8 cellular contexts compared by ENCODE assay signal in the genomic region with DNA sequence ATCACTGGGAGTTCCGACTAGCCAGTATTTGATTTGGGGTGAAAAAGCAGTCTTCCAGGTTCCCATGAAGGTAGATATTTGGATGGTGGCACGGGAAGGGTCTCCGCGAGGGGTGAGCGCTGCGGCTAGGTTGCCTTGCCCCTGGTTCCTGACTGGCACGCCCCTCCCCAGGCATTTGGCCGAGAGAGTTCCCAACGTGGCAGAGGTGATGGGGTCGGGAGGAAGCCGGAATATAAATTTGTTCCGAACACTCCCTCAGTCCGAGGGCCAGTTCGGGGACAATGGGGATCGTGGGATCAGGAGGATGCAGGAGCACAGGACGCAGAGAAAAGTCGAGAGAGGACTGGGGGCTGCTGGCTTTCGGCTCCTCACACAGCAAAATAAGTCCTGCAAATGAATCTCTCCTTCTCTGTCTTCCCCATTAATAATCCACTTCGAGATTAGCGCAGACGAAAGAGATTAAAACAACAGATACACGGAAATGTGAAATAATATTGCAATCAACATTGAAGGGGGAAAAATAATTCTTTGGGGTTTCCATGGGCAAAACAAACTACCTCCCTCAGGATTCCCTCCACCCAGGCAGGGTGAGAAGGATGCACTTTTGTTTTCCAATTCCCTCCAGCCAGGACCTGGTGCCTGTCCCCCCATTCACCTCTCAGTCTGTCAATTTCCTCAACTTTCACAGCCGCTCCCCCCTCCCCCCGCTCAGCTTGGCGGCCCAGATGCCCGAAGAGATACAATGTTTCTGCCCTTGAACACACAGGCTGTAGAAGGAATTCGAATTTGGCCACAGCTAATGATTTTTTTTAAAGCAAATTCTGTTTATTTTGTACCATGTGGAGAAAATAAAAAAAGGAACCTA. TPM values are rescaled to one million over a fixed set of nuclear protein-coding genes. Genes with fewer than 3 reads are reported as not detected.
DNase-seq lines count a peak whose midpoint lies in the region; ATAC-seq and TF ChIP-seq lines count a peak whose summit lies in the region.

No MANE protein-coding gene starts in this region.

- intact Hi-C loops in MCF 10A (cut with micrococcal nuclease) (no loop called here), lower lobe of right lung (cut with DNase I) (no loop called here), tibial artery (cut with DNase I; ENCODE audit: low total_unique reads) (loop anchor here (10.0 kb wide), 1 partner anchor 502 kb away; no protein-coding TSS in a partner anchor)

- H3K36me3 Mint-ChIP-seq in activated naive CD4-positive, alpha-beta T cell treated with anti-CD3 and anti-CD28 coated beads, Interleukin-2, amount 50 U/mL, for 24 hours = no peaks in the 10 kb centered on the region
- H3K36me3 Mint-ChIP-seq in MCF 10A (ENCODE audit: insufficient read depth, unreplicated experiment) = no peaks in the 10 kb centered on the region

- H3K4me3 ChIP-seq in lower lobe of right lung (peak overlapping the region; percentile 70), tibial artery (peak overlapping the region; percentile 71 to 73)

- H3K4me1 Mint-ChIP-seq in activated naive CD4-positive, alpha-beta T cell treated with anti-CD3 and anti-CD28 coated beads, Interleukin-2, amount 50 U/mL, for 24 hours = peaks cover 21% of the 10 kb centered on the region
- H3K4me1 Mint-ChIP-seq in MCF 10A (ENCODE audit: insufficient read depth, unreplicated experiment) = peaks cover 6% of the 10 kb centered on the region

- H3K4me1 ChIP-seq in lower lobe of right lung (peaks cover 11% of the 10 kb centered on the region), tibial artery (peaks cover 0 to 49% (median 8%) of the 10 kb centered on the region in 4 donors)

- peak in 1 of 2 donors; percentile 21 for ATAC-seq in lower lobe of right lung

- peak overlapping the region; percentile 77 for H3K4me3 Mint-ChIP-seq in activated naive CD4-positive, alpha-beta T cell treated with anti-CD3 and anti-CD28 coated beads, Interleukin-2, amount 50 U/mL, for 24 hours
- peak overlapping the region; percentile 56 for H3K4me3 Mint-ChIP-seq in MCF 10A (ENCODE audit: unreplicated experiment)

- TF ChIP-seq CTCF in MCF 10A (IDR thresholded peaks at IDR 0.05; ENCODE audit: unreplicated experiment) (no peak), lower lobe of right lung (IDR thresholded peaks at IDR 0.05) (no peak), tibial artery (IDR thresholded peaks at IDR 0.05) (no peak), GM20000 (IDR thresholded peaks at IDR 0.05; ENCODE audit: extremely low read depth, missing control alignments) (no peak)

- no peaks in the 10 kb centered on the region for H3K36me3 ChIP-seq in lower lobe of right lung
- H3K36me3 ChIP-seq in tibial artery = no peaks in the 10 kb centered on the region

- peaks cover 21% of the 10 kb centered on the region for H3K27me3 ChIP-seq in lower lobe of right lung (ENCODE audit: low read depth)
- H3K27me3 ChIP-seq in tibial artery = no peaks in the 10 kb centered on the region

- DNase-seq in activated naive CD4-positive, alpha-beta T cell treated with Interleukin-2 at 50 U/mL for 16 hours = no peak
- no peak for DNase-seq in MCF 10A (ENCODE audit: unreplicated experiment)
- DNase-seq in lower lobe of right lung = peak; percentile 66
- peak; percentile 60 to 77 for DNase-seq in tibial artery
- DNase-seq in occipital lobe (lab: John Stamatoyannopoulos, UW) = no peak
- DNase-seq in GM20000 (ENCODE audit: low spot score) = no peak
- DNase-seq in NCI-H187 treated with DMSO at 0.1 percent for 48 hours (lab: John Stamatoyannopoulos, UW) = no peak

- no peaks in the 10 kb centered on the region for H3K9me3 Mint-ChIP-seq in activated naive CD4-positive, alpha-beta T cell treated with anti-CD3 and anti-CD28 coated beads, Interleukin-2, amount 50 U/mL, for 24 hours
- no peaks in the 10 kb centered on the region for H3K9me3 Mint-ChIP-seq in MCF 10A (ENCODE audit: unreplicated experiment)

- H3K27me3 Mint-ChIP-seq in activated naive CD4-positive, alpha-beta T cell treated with anti-CD3 and anti-CD28 coated beads, Interleukin-2, amount 50 U/mL, for 24 hours = peaks cover 45% of the 10 kb centered on the region
- no peaks in the 10 kb centered on the region for H3K27me3 Mint-ChIP-seq in MCF 10A (ENCODE audit: insufficient read depth, unreplicated experiment)

- H3K9me3 ChIP-seq in lower lobe of right lung (no peaks in the 10 kb centered on the region), tibial artery (no peaks in the 10 kb centered on the region)

- H3K27ac Mint-ChIP-seq in activated naive CD4-positive, alpha-beta T cell treated with anti-CD3 and anti-CD28 coated beads, Interleukin-2, amount 50 U/mL, for 24 hours = no peak overlapping the region
- no peak overlapping the region for H3K27ac Mint-ChIP-seq in MCF 10A (ENCODE audit: low read depth, unreplicated experiment)

- no TSS peak for BruUV-seq in MCF 10A (replicated peaks; lab: Mats Ljungman, UMichigan)

- POLR2A ChIA-PET in MCF 10A (lab: Yijun Ruan, JAX) = interaction anchor here (1.2 kb wide), 1 partner anchor 31 kb away, joined by 3 read pairs; no protein-coding TSS in a partner anchor

- H3K27ac ChIP-seq in lower lobe of right lung (peak overlapping the region; percentile 89), tibial artery (peak overlapping the region; percentile 97 to 99)

- CTCF ChIA-PET in MCF 10A (lab: Yijun Ruan, JAX) = interaction anchor here (0.6 kb wide), 1 partner anchor 40 kb away, joined by 4 read pairs; no protein-coding TSS in a partner anchor

RNA-seq across cellular contexts. Expression of gene ZEB2, which starts 3.1 kb away (rescaled TPM):
- total RNA-seq in MCF 10A (2022) (28.2 and 39.9 TPM in 2 replicates), lower lobe of right lung (220 TPM), occipital lobe (430 TPM)

Comparison
In these comparisons a context has a peak if more than half of its experiments do, and no peak if none do; other contexts are left out.
1. DNase-seq: peak in lower lobe of right lung (single experiment) and tibial artery (2 of 2); none in activated naive CD4-positive, alpha-beta T cell treated with Interleukin-2 at 50 U/mL for 16 hours (single experiment), MCF 10A (single experiment), occipital lobe (single experiment), GM20000 (single experiment) and NCI-H187 treated with DMSO at 0.1 percent for 48 hours (single experiment).